In genomic region chr14:75223664-75224154, GRCh38 we compare ENCODE assay signal across 1 cellular context.
TF ChIP-seq lines count a peak whose summit lies in the region.

No MANE protein-coding gene starts in this region.

TF ChIP-seq in H1, 55 proteins besides CTCF, POLR2A, EP300 and RAD21 (continued from another document):
- TF ChIP-seq RBBP5 (IDR thresholded peaks at IDR 0.05; ENCODE audit: borderline replicate concordance, low read depth, low read length) (0 out of 2 replicates have a peak, but pooled peaks have one; percentile 49), CHD2 (IDR thresholded peaks at IDR 0.05; ENCODE audit: low read length) (no peak), FOSL1 (IDR thresholded peaks at IDR 0.05; ENCODE audit: insufficient read depth, low read depth, low read length) (no peak), SP1 (IDR thresholded peaks at IDR 0.05; ENCODE audit: low read depth, low read length) (no peak; the same call in 1 of the 2 replicates), JUN (IDR thresholded peaks at IDR 0.05; ENCODE audit: low read depth, low read length) (no peak)
TF ChIP-seq in H1: peak in this region for 1.
